In genomic region chr12:65277994-65278575, GRCh38 we compare ENCODE assay signal across 7 cellular contexts. TPM values are rescaled to one million over a fixed set of nuclear protein-coding genes. Genes with fewer than 3 reads are reported as not detected.
DNase-seq lines count a peak whose midpoint lies in the region; ATAC-seq and TF ChIP-seq lines count a peak whose summit lies in the region.

No MANE protein-coding gene starts in this region.

- no peaks in the 10 kb centered on the region for H3K27me3 ChIP-seq in adrenal gland
- H3K27me3 ChIP-seq in subcutaneous abdominal adipose tissue (ENCODE audit: control insufficient read depth in 5 of 5, insufficient read depth in 4 of 5, low read length in 5 of 5): no peaks in the 10 kb centered on the region

- DNase-seq in adrenal gland: peak in 1 of 7 donors; percentile 13
- DNase-seq in iris pigment epithelial cell (ENCODE audit: low read depth): peak; percentile 19
- DNase-seq in DMS 273 (lab: John Stamatoyannopoulos, UW; ENCODE audit: unreplicated experiment): no peak
- no peak for DNase-seq in NCI-H524 (lab: John Stamatoyannopoulos, UW)
- DNase-seq in middle frontal gyrus (ENCODE audit: extremely low spot score, low spot score): no peak

- intact Hi-C loops in adrenal gland (cut with DNase I): no loop called here

- WGBS in adrenal gland, 4 donors: 20 to 25% (median 21%) methylated on average over 19 to 23 of the region's 23 CpGs

- TF ChIP-seq CTCF in adrenal gland (IDR thresholded peaks at IDR 0.05): no peak

- H3K9me3 ChIP-seq in adrenal gland (replicated peaks in 1 of 3) (no peaks in the 10 kb centered on the region), subcutaneous abdominal adipose tissue (ENCODE audit: control insufficient read depth in 5 of 5, low read length in 5 of 5) (no peaks in the 10 kb centered on the region)

- H3K4me3 ChIP-seq in adrenal gland: peak overlapping the region in 3 of 4 donors; percentile 53 to 84 (median 82)
- H3K4me3 ChIP-seq in subcutaneous abdominal adipose tissue (ENCODE audit: low read depth in 1 of 5, low read length in 5 of 5): peak overlapping the region; percentile 66 to 90 (median 80)

- H3K27ac ChIP-seq in adrenal gland: peak overlapping the region in 1 of 5 donors; percentile 85
- H3K27ac ChIP-seq in subcutaneous abdominal adipose tissue (ENCODE audit: low read depth, low read length): no peak overlapping the region

- TF ChIP-seq POLR2A in adrenal gland (IDR thresholded peaks at IDR 0.05): no peak

- H3K36me3 ChIP-seq in adrenal gland (replicated peaks in 1 of 2) (no peaks in the 10 kb centered on the region), subcutaneous abdominal adipose tissue (ENCODE audit: control insufficient read depth in 5 of 5, insufficient read depth in 5 of 5, low read length in 5 of 5) (no peaks in the 10 kb centered on the region)

- H3K4me1 ChIP-seq in adrenal gland (replicated peaks in 1 of 2): peaks cover 10 to 16% of the 10 kb centered on the region in 2 donors
- peaks cover 0 to 13% (median 11%) of the 10 kb centered on the region in 5 donors for H3K4me1 ChIP-seq in subcutaneous abdominal adipose tissue (ENCODE audit: control insufficient read depth in 5 of 5, insufficient read depth in 5 of 5, low read length in 5 of 5)

- H3K9ac ChIP-seq in subcutaneous abdominal adipose tissue (ENCODE audit: low read length in 5 of 5): peak overlapping the region in 3 of 5 donors; percentile 62 to 92 (median 75)

- peak; percentile 9 for ATAC-seq in HG03045 (IDR thresholded peaks at IDR 0.05; ENCODE audit: unreplicated experiment)

RNA-seq across cellular contexts. Expression of gene MSRB3, which starts 0.4 kb away (rescaled TPM):
- total RNA-seq in adrenal gland: 10 to 100 TPM in 5 of 8 donors, 1 to 10 TPM in 3; 5.5 to 17.0 (median 11.3) TPM
- 1 to 10 TPM; 7.2 to 9.0 (median 7.9) TPM for polyA plus RNA-seq in adrenal gland
